ENCODE assay signal across 7 cellular contexts in genomic region chr15:26460165-26460564, GRCh38.
"Had no signal": no experiment of that assay in that cellular context is flagged by ENCODE, and none has a peak within 500 bp of the region (broad histone marks: within the 10 kb centered on the region; RNA-seq: fewer than 3 reads in every experiment).

No MANE protein-coding gene starts in this region.

- H3K27ac ChIP-seq: HL-60 had no signal

- ATAC-seq: GM23338, HCT116, HepG2 had no signal

- H3K4me1 ChIP-seq: HAP-1 had no signal

- DNase-seq: HFFc6, KBM-7 had no signal

- H3K9me3 ChIP-seq: HAP-1 had no signal

- H3K4me3 ChIP-seq: GM23338, HAP-1 had no signal
